Comparison of ENCODE assay signal across 1 cellular context in genomic region chrX:103687073-103687695, GRCh38.
A peak's percentile ranks its signal among the peaks of the same experiment; 100 is the strongest.
TF ChIP-seq lines count a peak whose summit lies in the region.

No MANE protein-coding gene starts in this region.

TF ChIP-seq in SK-N-SH, 30 proteins besides CTCF, POLR2A, EP300 and RAD21 (continued from another document):
- TF ChIP-seq ZBTB33 (IDR thresholded peaks at IDR 0.05; ENCODE audit: borderline replicate concordance, low read depth) (peak; percentile 83; the same call in 1 of the 2 replicates), RXRA (IDR thresholded peaks at IDR 0.05; ENCODE audit: borderline replicate concordance, low read depth) (no peak), GATA2 (CRISPR knock-in tag; IDR thresholded peaks at IDR 0.05) (0 out of 2 replicates have a peak, but pooled peaks have one; percentile 7)
